6 cellular contexts compared by ENCODE assay signal in the genomic region with DNA sequence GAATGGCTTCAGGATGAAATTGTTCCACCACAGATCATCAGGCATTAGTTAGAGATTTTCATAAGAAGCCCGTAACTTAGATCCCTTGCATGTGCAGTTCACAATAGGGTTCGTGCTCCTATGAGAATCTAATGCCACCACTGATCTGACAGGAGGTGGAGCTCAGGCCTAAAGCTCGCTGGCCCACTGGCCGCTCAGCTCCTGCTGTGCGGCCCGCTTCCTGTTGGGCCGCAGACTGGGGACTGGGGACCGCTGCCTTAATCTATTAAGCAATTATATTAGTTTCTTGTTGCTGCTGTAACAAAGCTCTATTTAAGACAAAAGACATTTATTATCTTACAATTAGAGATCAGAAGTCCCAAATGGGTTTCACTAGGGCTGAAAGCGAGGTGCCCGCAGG.
"Had no signal": no experiment of that assay in that cellular context is flagged by ENCODE, and none has a peak within 500 bp of the region (broad histone marks: within the 10 kb centered on the region; RNA-seq: fewer than 3 reads in every experiment).

No MANE protein-coding gene starts in this region.

- DNase-seq: GOT3, H9, HCEC 1CT, KBM-7 had no signal

- H3K4me3 Mint-ChIP-seq: H9, IgD-negative memory B cell had no signal

- ATAC-seq: HepG2 had no signal

- H3K27ac Mint-ChIP-seq: H9, IgD-negative memory B cell had no signal
